Comparison of ENCODE assay signal across 11 cellular contexts in genomic region chr11:47992959-47993820, GRCh38. TPM values are rescaled to one million over a fixed set of nuclear protein-coding genes. Genes with fewer than 3 reads are reported as not detected.
DNase-seq lines count a peak whose midpoint lies in the region; ATAC-seq and TF ChIP-seq lines count a peak whose summit lies in the region.
"Had no signal": no experiment of that assay in that cellular context is flagged by ENCODE, and none has a peak within 500 bp of the region (broad histone marks: within the 10 kb centered on the region; RNA-seq: fewer than 3 reads in every experiment).

No MANE protein-coding gene starts in this region.

- CTCF ChIA-PET in SK-N-SH (lab: Yijun Ruan, JAX) = interaction anchor here (0.8 to 1.3 kb wide), 2 partner anchors 8 to 10 kb away, joined by 3 to 4 read pairs; no protein-coding TSS in a partner anchor

- H3F3A ChIP-seq in SK-N-SH (replicated peaks; ENCODE audit: insufficient read depth) = peaks cover 33% of the 10 kb centered on the region

- POLR2A ChIA-PET in SK-N-SH (lab: Yijun Ruan, JAX) = no interaction called here

- peak overlapping the region; percentile 97 for H3K27ac ChIP-seq in cardiac muscle cell
- peak overlapping the region in 1 of 2 experiments; percentile 62; a peak in 2 of 4 replicates for H3K27ac ChIP-seq in SK-N-SH (ENCODE audit: low read depth in 2 of 2, low read length in 1 of 2)
- H3K27ac ChIP-seq: BLaER1 had no signal

- intact Hi-C loops in left ventricle myocardium superior (cut with micrococcal nuclease) = no loop called here

- peaks cover 5% of the 10 kb centered on the region for H4K20me1 ChIP-seq in SK-N-SH (ENCODE audit: insufficient read depth)
- H4K20me1 ChIP-seq: BLaER1 had no signal

- no peak overlapping the region for H2AFZ ChIP-seq in SK-N-SH (ENCODE audit: low read depth)

- no peak overlapping the region for H3K4me2 ChIP-seq in SK-N-SH
- H3K4me2 ChIP-seq: BLaER1 had no signal

- peaks cover 98% of the 10 kb centered on the region for H3K79me2 ChIP-seq in SK-N-SH (ENCODE audit: insufficient read depth)

- DNase-seq in cardiac muscle cell (ENCODE audit: low read depth in 1 of 2, low spot score in 1 of 2) (peak in 1 of 2 donors; percentile 81), left ventricle myocardium superior (no peak), SK-N-SH (no peak), foreskin fibroblast (peak; percentile 83 to 85), type B pancreatic cell (ENCODE audit: extremely low spot score, unreplicated experiment) (no peak), NCI-H2171 (lab: John Stamatoyannopoulos, UW) (no peak)
- no peak for DNase-seq in stimulated activated naive CD4-positive, alpha-beta T cell treated with Interleukin-2 at 50 U/mL for 16 hours (lab: John Stamatoyannopoulos, UW)
- DNase-seq: RPMI8226; stimulated activated CD4-positive, alpha-beta T cell treated with anti-CD3 and anti-CD28 coated beads, Interleukin-4, amount 100 ng/mL, for 4 hours had no signal

- no peak overlapping the region for H3K4me3 ChIP-seq in cardiac muscle cell
- no peak overlapping the region for H3K4me3 ChIP-seq in SK-N-SH (ENCODE audit: low read depth in 2 of 2, low read length in 1 of 2)
- no peak overlapping the region for H3K4me3 ChIP-seq in foreskin fibroblast (ENCODE audit: low read depth in 1 of 2, low read length in 2 of 2)
- H3K4me3 ChIP-seq: BLaER1 had no signal

- H3K36me3 Mint-ChIP-seq in type B pancreatic cell = no peaks in the 10 kb centered on the region

- peaks cover 24% of the 10 kb centered on the region for H3K4me1 ChIP-seq in cardiac muscle cell (ENCODE audit: low read depth)
- peaks cover 5 to 18% of the 10 kb centered on the region in 2 experiments; a peak in 2 of 4 replicates for H3K4me1 ChIP-seq in SK-N-SH (ENCODE audit: control insufficient read depth in 1 of 2, insufficient read depth in 2 of 2, low read depth in 1 of 2, low read length in 1 of 2)

- no peaks in the 10 kb centered on the region for H3K9me2 ChIP-seq in SK-N-SH

- no peaks in the 10 kb centered on the region for H3K27me3 ChIP-seq in cardiac muscle cell
- H3K27me3 ChIP-seq in SK-N-SH (ENCODE audit: insufficient read depth) = no peaks in the 10 kb centered on the region
- H3K27me3 ChIP-seq: BLaER1 had no signal

- H3K9ac ChIP-seq in SK-N-SH = no peak overlapping the region
- H3K9ac ChIP-seq: BLaER1 had no signal

- H3K4me1 Mint-ChIP-seq in type B pancreatic cell (ENCODE audit: unreplicated experiment) = peaks cover 19% of the 10 kb centered on the region

- H3K27me3 Mint-ChIP-seq in type B pancreatic cell = no peaks in the 10 kb centered on the region

- H3K9me3 ChIP-seq in cardiac muscle cell (ENCODE audit: low read depth) (no peaks in the 10 kb centered on the region), SK-N-SH (no peaks in the 10 kb centered on the region)
- H3K9me3 ChIP-seq: BLaER1 had no signal

- no peak for TF ChIP-seq RAD21 in SK-N-SH (IDR thresholded peaks at IDR 0.05; ENCODE audit: low read length)

- WGBS in SK-N-SH (ENCODE audit: low lambda C conversion rate) = 51% methylated on average over 11 of the region's 11 CpGs

- ATAC-seq in left ventricle myocardium superior (no peak), GM21381 (IDR thresholded peaks at IDR 0.05; ENCODE audit: unreplicated experiment) (no peak)

- no peaks in the 10 kb centered on the region for H3K36me3 ChIP-seq in cardiac muscle cell
- no peaks in the 10 kb centered on the region for H3K36me3 ChIP-seq in SK-N-SH (replicated peaks in 1 of 2; ENCODE audit: control insufficient read depth in 1 of 2, insufficient read depth in 2 of 2, low read length in 1 of 2)
- H3K36me3 ChIP-seq: BLaER1 had no signal

- TF ChIP-seq EP300 in SK-N-SH (IDR thresholded peaks at IDR 0.05; ENCODE audit: borderline replicate concordance in 1 of 2, low read depth in 1 of 2, low read length in 1 of 2) = peak in 1 of 2 experiments; percentile 51; a peak in 1 of 4 replicates

- H3K27ac Mint-ChIP-seq in type B pancreatic cell = peak overlapping the region; percentile 8

- TF ChIP-seq CTCF in cardiac muscle cell (IDR thresholded peaks at IDR 0.05; ENCODE audit: low read depth, low read length) (no peak), SK-N-SH (IDR thresholded peaks at IDR 0.05) (no peak), foreskin fibroblast (IDR thresholded peaks at IDR 0.05; ENCODE audit: low read depth, low read length) (no peak), type B pancreatic cell (conservative IDR thresholded peaks at IDR 0.05) (no peak)

- H3K9me3 Mint-ChIP-seq in type B pancreatic cell = no peaks in the 10 kb centered on the region

- no peak overlapping the region for H3K4me3 Mint-ChIP-seq in type B pancreatic cell

TF ChIP-seq in SK-N-SH, 30 proteins besides CTCF, POLR2A, EP300 and RAD21:
- TF ChIP-seq TCF12 (IDR thresholded peaks at IDR 0.05) (peak; percentile 56; the same call in 1 of the 2 replicates), RFX5 (IDR thresholded peaks at IDR 0.05; ENCODE audit: low read length) (no peak), JUND (IDR thresholded peaks at IDR 0.05) (peak; percentile 59), IRF3 (IDR thresholded peaks at IDR 0.05; ENCODE audit: low read depth, low read length) (no peak), FOSL2 (IDR thresholded peaks at IDR 0.05; ENCODE audit: borderline replicate concordance, low read depth) (peak; percentile 78), RXRA (IDR thresholded peaks at IDR 0.05; ENCODE audit: borderline replicate concordance, low read depth) (peak; percentile 57; the same call in 1 of the 2 replicates), FOXM1 (IDR thresholded peaks at IDR 0.05; ENCODE audit: low read depth) (0 out of 2 replicates have a peak, but pooled peaks have one; percentile 62), NFIC (IDR thresholded peaks at IDR 0.05; ENCODE audit: borderline replicate concordance) (0 out of 2 replicates have a peak, but pooled peaks have one; percentile 14)

RNA-seq across cellular contexts. Expression of gene PTPRJ, which starts 12.8 kb away (rescaled TPM):
- total RNA-seq in cardiac muscle cell = 10.5 and 12.4 TPM in 2 replicates
- 8.9 and 12.2 TPM in 2 replicates for polyA plus RNA-seq in cardiac muscle cell
- 7.1 TPM for total RNA-seq in left ventricle myocardium superior
- 4.5 and 4.7 TPM in 2 replicates for polyA plus RNA-seq in SK-N-SH (2012; rRNA removed)
- polyA plus RNA-seq in SK-N-SH (2012; cell fraction: cytosol; rRNA removed) = 5.0 and 5.4 TPM in 2 replicates
- 5.6 and 8.6 TPM in 2 replicates for polyA plus RNA-seq in SK-N-SH (2012; cell fraction: nucleus; rRNA removed)
- total RNA-seq in type B pancreatic cell (ENCODE audit: low replicate concordance) = 18.6 and 21.6 TPM in 2 replicates

Comparison
In these comparisons a context has a peak if more than half of its experiments do, and no peak if none do; other contexts are left out.
1. DNase-seq: peak in foreskin fibroblast (2 of 2); none in left ventricle myocardium superior (single experiment), SK-N-SH (single experiment), type B pancreatic cell (single experiment), NCI-H2171 (single experiment) and stimulated activated naive CD4-positive, alpha-beta T cell treated with Interleukin-2 at 50 U/mL for 16 hours (single experiment).